8 cellular contexts compared by ENCODE assay signal in genomic region chr19:6460099-6460884, GRCh38. TPM values are rescaled to one million over a fixed set of nuclear protein-coding genes. Genes with fewer than 3 reads are reported as not detected.
DNase-seq lines count a peak whose midpoint lies in the region; ATAC-seq, FAIRE-seq and TF ChIP-seq lines count a peak whose summit lies in the region.

No MANE protein-coding gene starts in this region.

- no peaks in the 10 kb centered on the region for H3K27me3 ChIP-seq in keratinocyte (ENCODE audit: control insufficient read depth, extremely low read depth, insufficient read depth, low read length)

- H3K79me2 ChIP-seq in keratinocyte (ENCODE audit: control insufficient read depth, insufficient read depth, low read length), result no peaks in the 10 kb centered on the region

- H3K4me3 ChIP-seq in AG09309 (ENCODE audit: control insufficient read depth, low read depth, low read length) (peak overlapping the region; percentile 70), keratinocyte (ENCODE audit: control insufficient read depth in 2 of 3, extremely low read depth in 1 of 3, insufficient read depth in 2 of 3, low read depth in 1 of 3, low read length in 3 of 3) (peak overlapping the region; percentile 64 to 79 (median 74))

- H2AFZ ChIP-seq in keratinocyte (ENCODE audit: control insufficient read depth, low read length), result peak overlapping the region; percentile 98

- H3K9me3 ChIP-seq in keratinocyte (ENCODE audit: control insufficient read depth, low read depth, low read length), result no peaks in the 10 kb centered on the region

- no peaks in the 10 kb centered on the region for H4K20me1 ChIP-seq in keratinocyte (ENCODE audit: control insufficient read depth, extremely low read depth, insufficient read depth, low read length)

- dilution Hi-C loops in keratinocyte (cut with MboI; ENCODE audit: extremely low pct_ligation_motif_present, low sequenced_read_pairs), result no loop called here

- peaks cover 2 to 3% of the 10 kb centered on the region in 2 experiments for H3K36me3 ChIP-seq in keratinocyte (ENCODE audit: control insufficient read depth in 2 of 2, extremely low read depth in 1 of 2, insufficient read depth in 2 of 2, low read length in 2 of 2)

- H3K4me2 ChIP-seq in keratinocyte (ENCODE audit: control insufficient read depth, extremely low read depth, insufficient read depth, low read depth, low read length), result peak overlapping the region; percentile 98

- ATAC-seq in GM18909 (IDR thresholded peaks at IDR 0.05; ENCODE audit: poor library complexity, unreplicated experiment) (peak; percentile 83), HG03175 (IDR thresholded peaks at IDR 0.05; ENCODE audit: unreplicated experiment) (peak; percentile 70)

- peak overlapping the region; percentile 80 for H3K27ac ChIP-seq in keratinocyte (ENCODE audit: control insufficient read depth, insufficient read depth, low read length)

- H3K9me1 ChIP-seq in keratinocyte (ENCODE audit: control insufficient read depth, extremely low read depth, insufficient read depth, low read length), result no peaks in the 10 kb centered on the region

- peak; percentile 94 for FAIRE-seq in keratinocyte (lab: Jason Lieb, UNC)

- peaks cover 15% of the 10 kb centered on the region for H3K4me1 ChIP-seq in keratinocyte (ENCODE audit: control insufficient read depth, extremely low read depth, insufficient read depth, low read length)

- TF ChIP-seq CTCF in AG09309 (IDR thresholded peaks at IDR 0.05; ENCODE audit: control insufficient read depth, insufficient read depth, low read depth, low read length, missing control alignments) (peak; percentile 41), keratinocyte (optimal IDR thresholded peaks at IDR 0.05 in 1 of 3, IDR thresholded peaks at IDR 0.05 in 1 of 3, conservative IDR thresholded peaks at IDR 0.05 in 1 of 3; ENCODE audit: extremely low read depth in 1 of 3, insufficient read depth in 2 of 3, low read length in 3 of 3) (peak; percentile 55 to 65 (median 57))

- H3K9ac ChIP-seq in keratinocyte (ENCODE audit: control insufficient read depth, extremely low read depth, insufficient read depth, low read length), result peak overlapping the region; percentile 73

- DNase-seq in AG09309 (ENCODE audit: low read depth) (peak; percentile 89), NCI-H226 (peak; percentile 99), cerebellar cortex (ENCODE audit: low spot score) (peak; percentile 99), keratinocyte (ENCODE audit: low read depth, low spot score) (no peak)
- peak; percentile 91 to 95 (median 92) for DNase-seq in activated CD4-positive, CD25-positive, alpha-beta regulatory T cell (lab: John Stamatoyannopoulos, UW)
- peak; percentile 94 to 96 for DNase-seq in stimulated activated CD4-positive, alpha-beta T cell treated with anti-CD3 and anti-CD28 coated beads, Interleukin-15, amount 100 ng/mL, for 1 hour (ENCODE audit: low read depth in 1 of 2, low spot score in 1 of 2)

RNA-seq across cellular contexts. Expression of gene SLC25A23, which starts 0.7 kb away (rescaled TPM):
- 6.4 to 7.7 TPM (median 6.9 TPM) in 3 replicates for polyA plus RNA-seq in keratinocyte
- polyA plus RNA-seq in keratinocyte (2011; ENCODE audit: low read depth), result 30.3 TPM
- polyA plus RNA-seq in keratinocyte (2011; cell fraction: cytosol; rRNA removed), result 8.0 and 12.2 TPM in 2 replicates
- 7.0 and 9.0 TPM in 2 replicates for polyA plus RNA-seq in keratinocyte (2011; cell fraction: nucleus; rRNA removed)
- 29.0 and 38.5 TPM in 2 replicates for polyA plus RNA-seq in keratinocyte (2012; ENCODE audit: low replicate concordance)
- 6.6 to 43.3 TPM (median 13.9 TPM) in 3 replicates for polyA minus RNA-seq in keratinocyte
- polyA minus RNA-seq in keratinocyte (2011; cell fraction: cytosol; rRNA and poly(A)+ RNA removed), result 28.0 TPM
- 5.1 and 7.1 TPM in 2 replicates for polyA minus RNA-seq in keratinocyte (2011; cell fraction: nucleus; rRNA and poly(A)+ RNA removed)

RNA-seq across cellular contexts. Expression of gene CRB3, which starts 3.8 kb away (rescaled TPM):
- polyA plus RNA-seq in keratinocyte, result 5.5 to 11.9 TPM (median 6.1 TPM) in 3 replicates
- 10.4 TPM for polyA plus RNA-seq in keratinocyte (2011; ENCODE audit: low read depth)
- 5.8 and 15.3 TPM in 2 replicates for polyA plus RNA-seq in keratinocyte (2011; cell fraction: cytosol; rRNA removed)
- polyA plus RNA-seq in keratinocyte (2011; cell fraction: nucleus; rRNA removed), result 6.8 and 8.7 TPM in 2 replicates
- polyA plus RNA-seq in keratinocyte (2012; ENCODE audit: low replicate concordance), result 12.2 and 39.9 TPM in 2 replicates
- polyA minus RNA-seq in keratinocyte, result 1.8 to 8.9 TPM (median 6.4 TPM) in 3 replicates
- polyA minus RNA-seq in keratinocyte (2011; cell fraction: cytosol; rRNA and poly(A)+ RNA removed), result 13.2 TPM
- 5.7 and 7.7 TPM in 2 replicates for polyA minus RNA-seq in keratinocyte (2011; cell fraction: nucleus; rRNA and poly(A)+ RNA removed)

RNA-seq across cellular contexts. Expression of gene DENND1C, which starts 21.3 kb away (rescaled TPM):
- 0.09 to 0.13 TPM in 2 of 3 replicates, not detected in the other for polyA plus RNA-seq in keratinocyte
- not detected for polyA plus RNA-seq in keratinocyte (2011; ENCODE audit: low read depth)
- 0.06 and 0.09 TPM in 2 replicates for polyA plus RNA-seq in keratinocyte (2011; cell fraction: cytosol; rRNA removed)
- polyA plus RNA-seq in keratinocyte (2011; cell fraction: nucleus; rRNA removed), result 0.05 and 0.10 TPM in 2 replicates
- polyA plus RNA-seq in keratinocyte (2012; ENCODE audit: low replicate concordance), result 7.1 and 26.3 TPM in 2 replicates
- not detected in 3 replicates for polyA minus RNA-seq in keratinocyte
- not detected for polyA minus RNA-seq in keratinocyte (2011; cell fraction: cytosol; rRNA and poly(A)+ RNA removed)
- not detected in 2 replicates for polyA minus RNA-seq in keratinocyte (2011; cell fraction: nucleus; rRNA and poly(A)+ RNA removed)

RNA-seq across cellular contexts. Expression of gene SLC25A41, which starts 26.7 kb away (rescaled TPM):
- 0.09 TPM in 1 of 3 replicates, not detected in the others for polyA plus RNA-seq in keratinocyte
- not detected for polyA plus RNA-seq in keratinocyte (2011; ENCODE audit: low read depth)
- not detected in 2 replicates for polyA plus RNA-seq in keratinocyte (2011; cell fraction: cytosol; rRNA removed)
- 0.09 TPM in 1 of 2 replicates, not detected in the other for polyA plus RNA-seq in keratinocyte (2011; cell fraction: nucleus; rRNA removed)
- polyA plus RNA-seq in keratinocyte (2012; ENCODE audit: low replicate concordance), result 0.08 and 0.11 TPM in 2 replicates
- polyA minus RNA-seq in keratinocyte, result not detected in 3 replicates
- polyA minus RNA-seq in keratinocyte (2011; cell fraction: cytosol; rRNA and poly(A)+ RNA removed), result not detected
- polyA minus RNA-seq in keratinocyte (2011; cell fraction: nucleus; rRNA and poly(A)+ RNA removed), result not detected in 2 replicates

RNA-seq across cellular contexts. Expression of gene KHSRP, which starts 35.7 kb away (rescaled TPM):
- 41.8 to 98.9 TPM (median 56.6 TPM) in 3 replicates for polyA plus RNA-seq in keratinocyte
- polyA plus RNA-seq in keratinocyte (2011; ENCODE audit: low read depth), result 63.9 TPM
- polyA plus RNA-seq in keratinocyte (2011; cell fraction: cytosol; rRNA removed), result 40.0 and 74.7 TPM in 2 replicates
- polyA plus RNA-seq in keratinocyte (2011; cell fraction: nucleus; rRNA removed), result 54.9 and 65.9 TPM in 2 replicates
- 61.2 and 244 TPM in 2 replicates for polyA plus RNA-seq in keratinocyte (2012; ENCODE audit: low replicate concordance)
- 45.7 to 177 TPM (median 74.0 TPM) in 3 replicates for polyA minus RNA-seq in keratinocyte
- polyA minus RNA-seq in keratinocyte (2011; cell fraction: cytosol; rRNA and poly(A)+ RNA removed), result 141 TPM
- polyA minus RNA-seq in keratinocyte (2011; cell fraction: nucleus; rRNA and poly(A)+ RNA removed), result 60.2 and 75.5 TPM in 2 replicates
